ENCODE assay signal across 9 cellular contexts in the genomic region with DNA sequence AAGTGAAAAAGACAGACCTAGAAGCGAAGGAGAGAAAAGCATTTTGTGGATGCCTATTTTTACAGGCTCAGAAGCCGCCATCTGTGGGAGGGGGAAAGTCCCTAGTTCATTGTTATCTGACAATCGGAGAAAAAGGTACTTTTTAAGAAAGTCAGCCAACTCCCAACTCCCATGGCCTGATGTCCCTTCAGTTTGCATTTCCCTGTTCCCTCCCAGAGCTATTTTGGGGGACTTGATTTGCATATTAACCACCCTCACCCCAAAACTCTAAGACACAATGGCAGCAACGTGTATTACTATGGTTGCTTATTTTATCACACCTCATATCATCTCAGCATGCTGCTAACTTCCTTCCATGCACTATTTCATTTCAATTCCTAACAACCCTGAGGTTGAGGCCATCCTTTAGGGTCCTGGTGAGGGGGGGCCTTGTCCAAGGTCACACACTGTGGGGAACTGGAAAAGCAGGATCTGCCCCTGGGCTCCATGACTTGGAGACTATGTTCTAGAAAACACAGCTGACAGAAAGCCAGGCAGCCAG. TPM values are rescaled to one million over a fixed set of nuclear protein-coding genes. Genes with fewer than 3 reads are reported as not detected.
DNase-seq lines count a peak whose midpoint lies in the region; ATAC-seq and TF ChIP-seq lines count a peak whose summit lies in the region.
"Had no signal": no experiment of that assay in that cellular context is flagged by ENCODE, and none has a peak within 500 bp of the region (broad histone marks: within the 10 kb centered on the region; RNA-seq: fewer than 3 reads in every experiment).

No MANE protein-coding gene starts in this region.

- H3K4me1 Mint-ChIP-seq in activated CD4-positive, alpha-beta T cell treated with anti-CD3 and anti-CD28 coated beads, Interleukin-2, amount 10 ng/mL, durations not matched to agents 24 days and 14 days: peaks cover 39% of the 10 kb centered on the region
- H3K4me1 Mint-ChIP-seq: neural crest cell had no signal

- peak; percentile 84 for DNase-seq in activated CD4-positive, alpha-beta T cell treated with anti-CD3 and anti-CD28 coated beads, Interleukin-2, amount 10 ng/mL, durations not matched to agents 24 days and 14 days
- DNase-seq in stimulated activated CD8-positive, alpha-beta memory T cell treated with anti-CD3 and anti-CD28 coated beads, Interleukin-7, amount 100 ng/mL, for 4 hours (ENCODE audit: low read depth in 2 of 2): peak; percentile 18 to 25
- DNase-seq in lower leg skin (ENCODE audit: low spot score in 2 of 2): no peak
- no peak for DNase-seq in NCI-H226
- DNase-seq: NCI-H446 treated with DMSO at 0.1 percent for 48 hours had no signal

- TF ChIP-seq CTCF in lower leg skin (IDR thresholded peaks at IDR 0.05): no peak

- intact Hi-C loops in activated CD4-positive, alpha-beta T cell treated with anti-CD3 and anti-CD28 coated beads, Interleukin-2, amount 10 ng/mL, durations not matched to agents 24 days and 14 days (cut with micrococcal nuclease): loop anchor here (2.0 kb wide), 2 partner anchors 19 to 51 kb away; partner anchors contain the start of gene HVCN1
- intact Hi-C loops in lower leg skin (cut with DNase I; ENCODE audit: low total_unique reads): no loop called here

- ATAC-seq in GM19025 (IDR thresholded peaks at IDR 0.05; ENCODE audit: low read depth, unreplicated experiment) (peak; percentile 49), HG02798 (IDR thresholded peaks at IDR 0.05; ENCODE audit: poor library complexity, unreplicated experiment) (peak; percentile 59), HG03039 (IDR thresholded peaks at IDR 0.05; ENCODE audit: unreplicated experiment) (no peak)

- peaks cover 10% of the 10 kb centered on the region for H3K9me3 Mint-ChIP-seq in activated CD4-positive, alpha-beta T cell treated with anti-CD3 and anti-CD28 coated beads, Interleukin-2, amount 10 ng/mL, durations not matched to agents 24 days and 14 days
- H3K9me3 Mint-ChIP-seq: neural crest cell had no signal

- H3K36me3 Mint-ChIP-seq in activated CD4-positive, alpha-beta T cell treated with anti-CD3 and anti-CD28 coated beads, Interleukin-2, amount 10 ng/mL, durations not matched to agents 24 days and 14 days (ENCODE audit: low read depth): peaks cover 47% of the 10 kb centered on the region

- H3K27me3 Mint-ChIP-seq in activated CD4-positive, alpha-beta T cell treated with anti-CD3 and anti-CD28 coated beads, Interleukin-2, amount 10 ng/mL, durations not matched to agents 24 days and 14 days: no peaks in the 10 kb centered on the region

- H3K4me3 Mint-ChIP-seq in activated CD4-positive, alpha-beta T cell treated with anti-CD3 and anti-CD28 coated beads, Interleukin-2, amount 10 ng/mL, durations not matched to agents 24 days and 14 days: peak overlapping the region; percentile 65
- H3K4me3 Mint-ChIP-seq: neural crest cell had no signal

- peak overlapping the region; percentile 90 for H3K27ac Mint-ChIP-seq in activated CD4-positive, alpha-beta T cell treated with anti-CD3 and anti-CD28 coated beads, Interleukin-2, amount 10 ng/mL, durations not matched to agents 24 days and 14 days

- no peak for TF ChIP-seq POLR2A in lower leg skin (IDR thresholded peaks at IDR 0.05)

- no peak overlapping the region for H3K4me3 ChIP-seq in lower leg skin (ENCODE audit: low read depth, poor library complexity, severe bottlenecking)

- 55 to 57% methylated on average over 4 of the region's 4 CpGs for WGBS in lower leg skin, 2 donors

RNA-seq across cellular contexts. Expression of gene HVCN1, which starts 18.7 kb away (rescaled TPM):
- total RNA-seq in activated CD4-positive, alpha-beta T cell treated with anti-CD3 and anti-CD28 coated beads, Interleukin-2, amount 10 ng/mL, durations not matched to agents 24 days and 14 days: 17.9 and 18.0 TPM in 2 replicates
- total RNA-seq in lower leg skin: 1 to 10 TPM; 2.2 to 3.5 (median 3.3) TPM

RNA-seq across cellular contexts. Expression of gene TCTN1, which starts 56.3 kb away (rescaled TPM):
- 11.7 and 15.4 TPM in 2 replicates for total RNA-seq in activated CD4-positive, alpha-beta T cell treated with anti-CD3 and anti-CD28 coated beads, Interleukin-2, amount 10 ng/mL, durations not matched to agents 24 days and 14 days
- total RNA-seq in lower leg skin: 10 to 100 TPM; 18.6 to 44.8 (median 24.7) TPM

Comparison
In these comparisons a context has a peak if more than half of its experiments do, and no peak if none do; other contexts are left out.
1. DNase-seq: peak in activated CD4-positive, alpha-beta T cell treated with anti-CD3 and anti-CD28 coated beads, Interleukin-2, amount 10 ng/mL, durations not matched to agents 24 days and 14 days (single experiment) and stimulated activated CD8-positive, alpha-beta memory T cell treated with anti-CD3 and anti-CD28 coated beads, Interleukin-7, amount 100 ng/mL, for 4 hours (2 of 2); none in lower leg skin (0 of 2) and NCI-H226 (single experiment).